In genomic region chr16:23679274-23679985, GRCh38 we compare ENCODE assay signal across 8 cellular contexts. TPM values are rescaled to one million over a fixed set of nuclear protein-coding genes. Genes with fewer than 3 reads are reported as not detected.
A peak's percentile ranks its signal among the peaks of the same experiment; 100 is the strongest.
DNase-seq lines count a peak whose midpoint lies in the region; ATAC-seq and TF ChIP-seq lines count a peak whose summit lies in the region.

No MANE protein-coding gene starts in this region.

- TF ChIP-seq POLR2A in NB4 (IDR thresholded peaks at IDR 0.05; ENCODE audit: extremely low read depth, insufficient read length), result no peak

- DNase-seq in A673 (ENCODE audit: low spot score), result peak; percentile 46
- peak; percentile 87 for DNase-seq in NB4 (ENCODE audit: low read depth)
- DNase-seq in activated T-cell treated with anti-CD3 and anti-CD28 coated beads, Interleukin-2, amount 50 U/mL, for 4 hours, result no peak
- DNase-seq in stimulated activated naive B cell treated with anti-CD40 and anti-IgM and Interleukin-4, amounts not matched to agents 10 μg/mL and 1 μg/mL and 100 μg/mL, for 72 hours, result no peak
- no peak for DNase-seq in NCI-H187 treated with DMSO at 0.1 percent for 48 hours (lab: John Stamatoyannopoulos, UW)

- no peaks in the 10 kb centered on the region for H3K9me3 Mint-ChIP-seq in activated T-cell treated with anti-CD3 and anti-CD28 coated beads, Interleukin-2, amount 50 U/mL, for 4 hours
- no peaks in the 10 kb centered on the region for H3K9me3 Mint-ChIP-seq in stimulated activated naive B cell treated with anti-CD40 and anti-IgM and Interleukin-4, amounts not matched to agents 10 μg/mL and 1 μg/mL and 100 μg/mL, for 72 hours

- H3K4me3 ChIP-seq in A673 (ENCODE audit: low read depth, low read length, poor library complexity, severe bottlenecking) (peak overlapping the region; percentile 88), NB4 (ENCODE audit: low read depth, low read length) (peak overlapping the region; percentile 95), iPS-15b (ENCODE audit: low read depth, low read length) (peak overlapping the region; percentile 97)

- H3K9me3 ChIP-seq in A673 (ENCODE audit: low read depth, low read length, poor library complexity, severe bottlenecking), result no peaks in the 10 kb centered on the region
- no peaks in the 10 kb centered on the region for H3K9me3 ChIP-seq in ES-I3 (ENCODE audit: control insufficient read depth, insufficient read depth, low read length)
- H3K9me3 ChIP-seq in iPS-15b (ENCODE audit: control insufficient read depth, insufficient read depth, low read length), result no peaks in the 10 kb centered on the region

- TF ChIP-seq CTCF in A673 (conservative IDR thresholded peaks at IDR 0.05; ENCODE audit: low read depth, low read length) (no peak), NB4 (IDR thresholded peaks at IDR 0.05; ENCODE audit: low read depth, low read length) (no peak)

- BruUV-seq in A673 (replicated peaks; lab: Mats Ljungman, UMichigan), result no TSS peak

- H3K9ac ChIP-seq in ES-I3 (ENCODE audit: low read depth, low read length) (peak overlapping the region; percentile 97), iPS-15b (ENCODE audit: low read depth, low read length) (peak overlapping the region; percentile 98)

- H3K4me1 Mint-ChIP-seq in activated T-cell treated with anti-CD3 and anti-CD28 coated beads, Interleukin-2, amount 50 U/mL, for 4 hours (ENCODE audit: low read depth), result peaks cover 14% of the 10 kb centered on the region
- peaks cover 10 to 22% of the 10 kb centered on the region in 2 donors for H3K4me1 Mint-ChIP-seq in stimulated activated naive B cell treated with anti-CD40 and anti-IgM and Interleukin-4, amounts not matched to agents 10 μg/mL and 1 μg/mL and 100 μg/mL, for 72 hours

- H3K36me3 ChIP-seq in A673 (ENCODE audit: insufficient read depth, low read length, poor library complexity, severe bottlenecking), result peaks cover 46% of the 10 kb centered on the region
- H3K36me3 ChIP-seq in ES-I3 (ENCODE audit: insufficient read depth, low read length), result peaks cover 34% of the 10 kb centered on the region
- H3K36me3 ChIP-seq in iPS-15b (ENCODE audit: control insufficient read depth, insufficient read depth, low read length), result peaks cover 44% of the 10 kb centered on the region

- H3K4me1 ChIP-seq in A673 (ENCODE audit: insufficient read depth, low read length, poor library complexity, severe bottlenecking) (peaks cover 27% of the 10 kb centered on the region), ES-I3 (ENCODE audit: insufficient read depth, low read length) (peaks cover 7% of the 10 kb centered on the region; the same call in 1 of the 2 replicates), iPS-15b (ENCODE audit: control insufficient read depth, insufficient read depth, low read length) (peaks cover 12% of the 10 kb centered on the region)

- peak overlapping the region; percentile 79 for H3K4me3 Mint-ChIP-seq in activated T-cell treated with anti-CD3 and anti-CD28 coated beads, Interleukin-2, amount 50 U/mL, for 4 hours
- H3K4me3 Mint-ChIP-seq in stimulated activated naive B cell treated with anti-CD40 and anti-IgM and Interleukin-4, amounts not matched to agents 10 μg/mL and 1 μg/mL and 100 μg/mL, for 72 hours, result peak overlapping the region; percentile 84 to 85

- H3K36me3 Mint-ChIP-seq in activated T-cell treated with anti-CD3 and anti-CD28 coated beads, Interleukin-2, amount 50 U/mL, for 4 hours (ENCODE audit: insufficient read depth), result peaks cover 5% of the 10 kb centered on the region
- peaks cover 27 to 40% of the 10 kb centered on the region in 2 donors for H3K36me3 Mint-ChIP-seq in stimulated activated naive B cell treated with anti-CD40 and anti-IgM and Interleukin-4, amounts not matched to agents 10 μg/mL and 1 μg/mL and 100 μg/mL, for 72 hours

- H3K27ac ChIP-seq in A673 (ENCODE audit: low read depth, low read length, poor library complexity, severe bottlenecking), result peak overlapping the region; percentile 89

- POLR2A ChIA-PET in A673 (lab: Charles Lee; ENCODE audit: low non-redundant PET), result interaction anchor here (0.6 to 1.4 kb wide), 2 partner anchors 11 to 108 kb away, joined by 4 to 6 read pairs; no protein-coding TSS in a partner anchor

- H3K27ac Mint-ChIP-seq in stimulated activated naive B cell treated with anti-CD40 and anti-IgM and Interleukin-4, amounts not matched to agents 10 μg/mL and 1 μg/mL and 100 μg/mL, for 72 hours, result peak overlapping the region; percentile 53

- H3K27me3 ChIP-seq in A673 (replicated peaks; ENCODE audit: insufficient read depth, low read depth, low read length, poor library complexity) (no peaks in the 10 kb centered on the region), iPS-15b (ENCODE audit: control insufficient read depth, insufficient read depth, low read length) (no peaks in the 10 kb centered on the region)

- ATAC-seq in activated T-cell treated with anti-CD3 and anti-CD28 coated beads, Interleukin-2, amount 50 U/mL, for 4 hours, result no peak
- peak; percentile 32 to 38 for ATAC-seq in stimulated activated naive B cell treated with anti-CD40 and anti-IgM and Interleukin-4, amounts not matched to agents 10 μg/mL and 1 μg/mL and 100 μg/mL, for 72 hours (replicated peaks)
- no peak for ATAC-seq in activated CD4-positive, CD25-positive, alpha-beta regulatory T cell treated with anti-CD3 and anti-CD28 coated beads, Interleukin-2, amount 50 U/mL, for 24 hours

- intact Hi-C loops in A673 (cut with micrococcal nuclease; ENCODE audit: unreplicated experiment), result loop anchor here (2.0 kb wide), 1 partner anchor 39 kb away; the partner anchor contains the start of genes DCTN5 and PALB2

- CTCF ChIA-PET in A673 (lab: Charles Lee), result interaction anchor here (0.6 to 0.9 kb wide), 2 partner anchors 21 to 48 kb away, joined by 4 to 12 read pairs; no protein-coding TSS in a partner anchor

- peaks cover 3% of the 10 kb centered on the region for H3K27me3 Mint-ChIP-seq in activated T-cell treated with anti-CD3 and anti-CD28 coated beads, Interleukin-2, amount 50 U/mL, for 4 hours (ENCODE audit: low read depth)
- H3K27me3 Mint-ChIP-seq in stimulated activated naive B cell treated with anti-CD40 and anti-IgM and Interleukin-4, amounts not matched to agents 10 μg/mL and 1 μg/mL and 100 μg/mL, for 72 hours, result peaks cover 5 to 7% of the 10 kb centered on the region in 2 donors

RNA-seq across cellular contexts. Expression of gene PLK1, which starts 0.7 kb away (rescaled TPM):
- 227 and 234 TPM in 2 replicates for total RNA-seq in A673 (2021)
- total RNA-seq in activated T-cell treated with anti-CD3 and anti-CD28 coated beads, Interleukin-2, amount 50 U/mL, for 4 hours, result 1 to 10 TPM; 1.3 to 1.8 (median 1.5) TPM

RNA-seq across cellular contexts. Expression of gene ERN2, which starts 33.6 kb away (rescaled TPM):
- total RNA-seq in A673 (2021), result not detected in 2 replicates
- under 1 TPM in 1 of 3 donors, not detected in 2; 0.08 TPM for total RNA-seq in activated T-cell treated with anti-CD3 and anti-CD28 coated beads, Interleukin-2, amount 50 U/mL, for 4 hours

RNA-seq across cellular contexts. Expression of gene DCTN5, which starts 38.2 kb away (rescaled TPM):
- 83.2 and 95.1 TPM in 2 replicates for total RNA-seq in A673 (2021)
- 10 to 100 TPM; 80.1 to 99.5 (median 94.7) TPM for total RNA-seq in activated T-cell treated with anti-CD3 and anti-CD28 coated beads, Interleukin-2, amount 50 U/mL, for 4 hours

RNA-seq across cellular contexts. Expression of gene PALB2, which starts 38.3 kb away (rescaled TPM):
- total RNA-seq in A673 (2021), result 23.9 and 27.2 TPM in 2 replicates
- total RNA-seq in activated T-cell treated with anti-CD3 and anti-CD28 coated beads, Interleukin-2, amount 50 U/mL, for 4 hours, result 10 to 100 TPM; 22.1 to 27.3 (median 22.9) TPM

Comparison
In these comparisons a context has a peak if more than half of its experiments do, and no peak if none do; other contexts are left out.
1. DNase-seq: peak in A673 (single experiment) and NB4 (single experiment); none in activated T-cell treated with anti-CD3 and anti-CD28 coated beads, Interleukin-2, amount 50 U/mL, for 4 hours (single experiment), stimulated activated naive B cell treated with anti-CD40 and anti-IgM and Interleukin-4, amounts not matched to agents 10 μg/mL and 1 μg/mL and 100 μg/mL, for 72 hours (single experiment) and NCI-H187 treated with DMSO at 0.1 percent for 48 hours (single experiment).
2. ATAC-seq: peak in stimulated activated naive B cell treated with anti-CD40 and anti-IgM and Interleukin-4, amounts not matched to agents 10 μg/mL and 1 μg/mL and 100 μg/mL, for 72 hours (2 of 2); none in activated T-cell treated with anti-CD3 and anti-CD28 coated beads, Interleukin-2, amount 50 U/mL, for 4 hours (0 of 2) and activated CD4-positive, CD25-positive, alpha-beta regulatory T cell treated with anti-CD3 and anti-CD28 coated beads, Interleukin-2, amount 50 U/mL, for 24 hours (0 of 2).
3. RNA of gene PLK1, which starts 0.7 kb away (total RNA-seq): 227 to 234 TPM in A673; 1.3 to 1.8 TPM in activated T-cell treated with anti-CD3 and anti-CD28 coated beads, Interleukin-2, amount 50 U/mL, for 4 hours; every median in the first group is over 10 times any median in the second.
4. Peak in every context shown above with its lines, with median percentiles within 50 percentile points of each other: H3K4me3 ChIP-seq.